In genomic region chr12:89593873-89594272, GRCh38 we compare ENCODE assay signal across 24 cellular contexts.
A peak's percentile ranks its signal among the peaks of the same experiment; 100 is the strongest.
DNase-seq lines count a peak whose midpoint lies in the region; ATAC-seq, FAIRE-seq and TF ChIP-seq lines count a peak whose summit lies in the region.
"Had no signal": no experiment of that assay in that cellular context is flagged by ENCODE, and none has a peak within 500 bp of the region (broad histone marks: within the 10 kb centered on the region; RNA-seq: fewer than 3 reads in every experiment).

No MANE protein-coding gene starts in this region.

- no peak overlapping the region for H3K27ac ChIP-seq in CD4-positive, alpha-beta T cell (ENCODE audit: low read depth, low read length)
- H3K27ac ChIP-seq: A549; BLaER1 treated with 17β-estradiol and CSF1 and Interleukin-3, amounts not matched to agents 10 nM and 100 nM had no signal

- H3K27me3 Mint-ChIP-seq in CD4-positive, alpha-beta T cell: no peaks in the 10 kb centered on the region
- H3K27me3 Mint-ChIP-seq: CD4-positive, alpha-beta memory T cell had no signal

- H3K4me3 Mint-ChIP-seq in CD4-positive, alpha-beta T cell: no peak overlapping the region
- H3K4me3 Mint-ChIP-seq: CD14-positive monocyte; CD4-positive, alpha-beta memory T cell; HFFc6 had no signal

- CTCF ChIA-PET in CD4-positive, alpha-beta T cell (lab: Charles Lee): interaction anchor here (1.2 to 2.2 kb wide), 2 partner anchors 12 to 27 kb away, joined by 3 to 5 read pairs; no protein-coding TSS in a partner anchor

- FAIRE-seq in GM19239 (lab: Jason Lieb, UNC): peak; percentile 45
- FAIRE-seq: A549, GM12892, H54 had no signal

- peak overlapping the region; percentile 25 for H3K27ac Mint-ChIP-seq in CD4-positive, alpha-beta T cell
- H3K27ac Mint-ChIP-seq: HFFc6 had no signal

- peaks cover 96% of the 10 kb centered on the region for H3K36me3 Mint-ChIP-seq in CD4-positive, alpha-beta T cell (ENCODE audit: low read depth)

- no peaks in the 10 kb centered on the region for H3K9me3 Mint-ChIP-seq in CD4-positive, alpha-beta T cell
- H3K9me3 Mint-ChIP-seq: CD14-positive monocyte; CD4-positive, alpha-beta memory T cell; HFFc6 had no signal

- no peak for DNase-seq in CD4-positive, alpha-beta T cell
- DNase-seq in GM19239 (ENCODE audit: insufficient read length, low spot score) (no peak), retinal pigment epithelial cell (ENCODE audit: low read depth) (peak; percentile 32)
- no peak for DNase-seq in stimulated activated CD8-positive, alpha-beta memory T cell treated with anti-CD3 and anti-CD28 coated beads, Interleukin-4, amount 100 ng/mL, for 48 hours
- DNase-seq in stimulated activated CD4-positive, alpha-beta T cell treated with anti-CD3 and anti-CD28 coated beads, Interleukin-12 subunit alpha, Interleukin-12 subunit beta, amount 100 ng/mL, for 4 hours: no peak
- DNase-seq: 8988T; ACHN; AML-193; BE2C; Calu3; CD4-positive, alpha-beta memory T cell; COR-L47; DMS153; DND-41; GOT3; HFFc6 had no signal

- H3K9me3 ChIP-seq in CD4-positive, alpha-beta T cell (ENCODE audit: control insufficient read depth, low read length): no peaks in the 10 kb centered on the region
- H3K9me3 ChIP-seq: A549; BE2C; BLaER1 treated with 17β-estradiol and CSF1 and Interleukin-3, amounts not matched to agents 10 nM and 100 nM; HAP-1 had no signal

- H3K27me3 ChIP-seq in CD4-positive, alpha-beta T cell (ENCODE audit: control insufficient read depth, insufficient read depth, low read length): no peaks in the 10 kb centered on the region
- H3K27me3 ChIP-seq: BE2C; BLaER1 treated with 17β-estradiol and CSF1 and Interleukin-3, amounts not matched to agents 10 nM and 100 nM had no signal

- no peak for TF ChIP-seq CTCF in CD4-positive, alpha-beta T cell (IDR thresholded peaks at IDR 0.05)
- no peak for TF ChIP-seq CTCF in retinal pigment epithelial cell (conservative IDR thresholded peaks at IDR 0.05; ENCODE audit: low read depth, low read length)

- peaks cover 18% of the 10 kb centered on the region for H3K4me1 Mint-ChIP-seq in CD4-positive, alpha-beta T cell (ENCODE audit: low read depth)

- H3K4me3 ChIP-seq in retinal pigment epithelial cell (ENCODE audit: low read length): no peak overlapping the region
- H3K4me3 ChIP-seq: A549; BLaER1 treated with 17β-estradiol and CSF1 and Interleukin-3, amounts not matched to agents 10 nM and 100 nM; HAP-1 had no signal

- intact Hi-C loops in CD4-positive, alpha-beta T cell (cut with DNase I, micrococcal nuclease): no loop called here

- POLR2A ChIA-PET in CD4-positive, alpha-beta T cell (lab: Charles Lee): no interaction called here

- ATAC-seq in CD4-positive, alpha-beta T cell (ENCODE audit: poor library complexity): no peak
- ATAC-seq in esophagus mucosa (peak; percentile 70), HG03442 (IDR thresholded peaks at IDR 0.05; ENCODE audit: unreplicated experiment) (no peak)
- ATAC-seq: A549 had no signal
